8 cellular contexts compared by ENCODE assay signal in the genomic region with DNA sequence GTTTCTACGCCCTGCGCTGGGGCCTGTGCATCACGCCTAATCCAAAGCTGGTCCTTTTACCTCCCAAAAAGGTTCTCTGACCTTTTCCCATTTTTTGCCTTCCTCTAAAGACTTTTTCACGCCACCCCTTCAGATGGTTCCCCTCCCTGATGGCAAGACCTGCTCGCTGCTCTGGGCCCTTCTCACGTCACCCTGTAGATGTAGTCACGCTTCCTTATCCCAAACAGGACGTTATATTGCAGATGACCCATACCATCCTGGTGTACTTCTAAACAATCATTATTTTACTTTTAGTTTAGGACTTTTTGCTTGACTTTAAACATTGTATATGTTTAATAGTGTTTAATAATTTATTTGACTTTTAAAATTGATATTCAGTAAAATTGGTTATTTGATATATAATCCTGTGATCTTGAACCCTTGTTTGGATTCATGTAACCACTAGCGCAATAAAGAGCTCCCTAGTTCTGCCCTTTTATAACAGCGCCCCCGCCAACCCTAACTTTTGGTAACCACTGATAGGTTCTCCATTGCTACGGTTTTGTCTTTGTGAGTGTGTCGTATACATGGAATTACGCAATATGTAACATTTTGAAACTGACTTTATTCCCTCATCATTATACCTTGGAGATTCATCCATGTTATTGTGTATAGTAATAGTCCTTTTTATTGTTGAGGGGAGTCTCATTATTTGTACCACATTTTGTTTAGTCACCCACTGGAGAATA. TPM values are rescaled to one million over a fixed set of nuclear protein-coding genes. Genes with fewer than 3 reads are reported as not detected.
A peak's percentile ranks its signal among the peaks of the same experiment; 100 is the strongest.
DNase-seq lines count a peak whose midpoint lies in the region; ATAC-seq and TF ChIP-seq lines count a peak whose summit lies in the region.

No MANE protein-coding gene starts in this region.

- H3K27ac ChIP-seq in skin epidermis, result peak overlapping the region in 11 of 21 experiments; percentile 34 to 79 (median 59)

- CTCF ChIA-PET in activated B cell treated with CpG ODN at 0.5 μM for 24 hours (lab: Charles Lee), result no interaction called here

- peaks cover 10% of the 10 kb centered on the region for H3K4me1 Mint-ChIP-seq in activated B cell treated with CpG ODN at 0.5 μM for 24 hours

- H3K36me3 Mint-ChIP-seq in activated B cell treated with CpG ODN at 0.5 μM for 24 hours (ENCODE audit: low read depth), result peaks cover 4% of the 10 kb centered on the region

- POLR2A ChIA-PET in activated B cell treated with CpG ODN at 0.5 μM for 24 hours (lab: Charles Lee), result no interaction called here

- ATAC-seq in Right ventricle myocardium inferior, result peak; percentile 10
- ATAC-seq in activated B cell treated with CpG ODN at 0.5 μM for 24 hours (ENCODE audit: low read depth), result peak; percentile 3
- ATAC-seq in left ventricle myocardium superior, result peak; percentile 10
- no peak for ATAC-seq in GM21515 (IDR thresholded peaks at IDR 0.05; ENCODE audit: unreplicated experiment)
- ATAC-seq in HG03045 (IDR thresholded peaks at IDR 0.05; ENCODE audit: unreplicated experiment), result no peak

- peak overlapping the region; percentile 72 for H3K27ac Mint-ChIP-seq in activated B cell treated with CpG ODN at 0.5 μM for 24 hours

- peak overlapping the region; percentile 87 for H3K4me3 Mint-ChIP-seq in activated B cell treated with CpG ODN at 0.5 μM for 24 hours

- DNase-seq in Right ventricle myocardium inferior (ENCODE audit: missing footprints) (no peak), cardiac septum (ENCODE audit: low spot score) (no peak), activated B cell treated with CpG ODN at 0.5 μM for 24 hours (no peak), left ventricle myocardium superior (no peak), germinal center (ENCODE audit: low spot score) (no peak)

- H3K27me3 Mint-ChIP-seq in activated B cell treated with CpG ODN at 0.5 μM for 24 hours, result peaks cover 14% of the 10 kb centered on the region

- H3K4me3 ChIP-seq in skin epidermis, result peak overlapping the region; percentile 36 to 66 (median 54)

- no peaks in the 10 kb centered on the region for H3K9me3 Mint-ChIP-seq in activated B cell treated with CpG ODN at 0.5 μM for 24 hours

- intact Hi-C loops in Right ventricle myocardium inferior (cut with DNase I) (no loop called here), cardiac septum (cut with DNase I) (no loop called here), activated B cell treated with CpG ODN at 0.5 μM for 24 hours (cut with micrococcal nuclease) (loop anchor here (5.0 kb wide), 1 partner anchor 544 kb away; a partner anchor contains a TSS), left ventricle myocardium superior (cut with micrococcal nuclease) (no loop called here)

- TF ChIP-seq CTCF in activated B cell treated with CpG ODN at 0.5 μM for 24 hours (IDR thresholded peaks at IDR 0.05), result no peak

RNA-seq across cellular contexts. Expression of a gene that starts 0.8 kb away (rescaled TPM):
- total RNA-seq in Right ventricle myocardium inferior (1.5 TPM), cardiac septum (1.3 TPM), activated B cell treated with CpG ODN at 0.5 μM for 24 hours (0.53 and 0.69 TPM in 2 replicates), left ventricle myocardium superior (1.5 TPM)

Comparison
In these comparisons a context has a peak if more than half of its experiments do, and no peak if none do; other contexts are left out.
1. ATAC-seq: peak in Right ventricle myocardium inferior (single experiment), activated B cell treated with CpG ODN at 0.5 μM for 24 hours (single experiment) and left ventricle myocardium superior (single experiment); none in GM21515 (single experiment) and HG03045 (single experiment).